1 cellular context compared by ENCODE assay signal in the genomic region with DNA sequence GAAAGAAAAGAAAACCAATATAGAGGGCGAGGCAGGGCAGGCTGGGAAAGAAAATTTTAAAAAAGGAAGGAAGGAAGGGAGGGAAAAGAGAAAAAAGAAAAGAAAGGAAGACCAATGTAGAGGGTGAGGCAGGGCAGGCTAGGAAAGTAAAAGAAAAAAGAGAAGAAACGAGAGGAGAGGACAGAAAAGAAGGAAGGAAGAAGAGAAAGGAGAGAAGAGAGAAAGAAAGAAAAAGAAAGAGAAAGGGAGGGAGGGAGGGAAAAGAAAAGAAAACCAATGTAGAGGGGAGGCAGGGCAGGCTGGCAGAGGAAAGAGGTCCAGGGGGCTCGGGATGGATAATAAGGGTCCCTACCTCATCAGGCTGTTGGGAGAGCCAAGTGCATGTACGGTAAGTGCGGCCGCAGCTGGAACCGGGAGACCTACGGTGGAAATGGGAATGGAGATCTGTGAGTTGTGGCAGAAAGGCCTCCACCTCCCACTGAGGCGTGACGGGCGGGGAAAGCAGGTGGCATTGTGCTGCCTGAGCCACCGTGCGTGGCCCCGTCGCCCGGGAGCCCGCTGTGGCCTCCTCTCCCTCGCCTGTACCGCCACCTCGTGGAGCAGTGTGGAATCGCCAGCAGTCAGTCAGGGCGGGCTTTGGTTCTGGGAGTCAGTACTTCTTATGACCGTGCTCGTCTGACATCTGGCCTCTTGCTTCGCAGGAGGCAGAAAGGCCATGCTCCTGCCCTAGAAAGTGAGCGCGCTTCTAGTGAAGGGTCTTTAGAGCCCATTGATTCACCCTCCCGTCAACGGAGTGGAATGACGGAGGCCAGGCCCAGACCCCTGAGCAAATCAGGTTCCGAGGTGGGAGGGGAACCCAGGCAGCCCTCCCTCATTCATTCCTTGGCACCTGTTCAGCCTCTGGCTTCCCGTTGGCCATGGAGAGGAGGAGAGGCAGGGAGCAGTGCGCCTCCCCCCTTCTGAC.
TF ChIP-seq lines count a peak whose summit lies in the region.

No MANE protein-coding gene starts in this region.

TF ChIP-seq in K562, 482 proteins besides CTCF, POLR2A, EP300 and RAD21 (continued from another document):
- TF ChIP-seq, protein P1, sequence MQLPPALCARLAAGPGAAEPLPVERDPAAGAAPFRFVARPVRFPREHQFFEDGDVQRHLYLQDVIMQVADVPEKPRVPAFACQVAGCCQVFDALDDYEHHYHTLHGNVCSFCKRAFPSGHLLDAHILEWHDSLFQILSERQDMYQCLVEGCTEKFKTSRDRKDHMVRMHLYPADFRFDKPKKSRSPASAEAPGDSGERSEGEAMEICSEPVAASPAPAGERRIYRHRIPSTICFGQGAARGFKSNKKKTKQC (CRISPR knock-in tag; IDR thresholded peaks at IDR 0.05): 0 out of 2 replicates have a peak, but pooled peaks have one; percentile 47
- TF ChIP-seq KLF16 (IDR thresholded peaks at IDR 0.05) (peak; percentile 28; the same call in 1 of the 2 replicates), GABPB1 (CRISPR knock-in tag; IDR thresholded peaks at IDR 0.05) (peak; percentile 63), MYC (IDR thresholded peaks at IDR 0.05; ENCODE audit: low read depth, low read length) (peak; percentile 44; the same call in 1 of the 2 replicates), MYC (CRISPR knock-in tag; IDR thresholded peaks at IDR 0.05; ENCODE audit: borderline replicate concordance, low read depth) (no peak), ZNF699 (CRISPR knock-in tag; IDR thresholded peaks at IDR 0.05; ENCODE audit: insufficient replicate concordance) (no peak), GABPA (tag; conservative IDR thresholded peaks at IDR 0.05; ENCODE audit: low read depth) (no peak), SOX6 (IDR thresholded peaks at IDR 0.05) (no peak), ZNF830 (CRISPR knock-in tag; IDR thresholded peaks at IDR 0.05) (no peak), FOXA3 (CRISPR knock-in tag; conservative IDR thresholded peaks at IDR 0.05 in 1 of 2, IDR thresholded peaks at IDR 0.05 in 1 of 2) (no peak), HDAC3 (IDR thresholded peaks at IDR 0.05; ENCODE audit: borderline replicate concordance, partially characterized antibody) (no peak), BHLHE40 (IDR thresholded peaks at IDR 0.05; ENCODE audit: low read length) (0 out of 2 replicates have a peak, but pooled peaks have one; percentile 38), CREM (IDR thresholded peaks at IDR 0.05; ENCODE audit: low read depth) (peak; percentile 56), ATF1 (CRISPR knock-in tag; IDR thresholded peaks at IDR 0.05) (no peak), ATF1 (tag; IDR thresholded peaks at IDR 0.05) (0 out of 2 replicates have a peak, but pooled peaks have one; percentile 34), SRSF9 (IDR thresholded peaks at IDR 0.05; ENCODE audit: borderline replicate concordance, low read depth, low read length) (no peak), L3MBTL2 (IDR thresholded peaks at IDR 0.05) (peak; percentile 48; the same call in 1 of the 2 replicates), ZNF263 (CRISPR knock-in tag; IDR thresholded peaks at IDR 0.05; ENCODE audit: borderline replicate concordance) (no peak; the same call in 1 of the 2 replicates), SP2 (IDR thresholded peaks at IDR 0.05; ENCODE audit: extremely low read depth, low read depth, low read length, poor library complexity, severe bottlenecking) (no peak), ZNF165 (CRISPR knock-in tag; IDR thresholded peaks at IDR 0.05; ENCODE audit: borderline replicate concordance) (no peak), ARID1B (IDR thresholded peaks at IDR 0.05) (no peak), MYNN (IDR thresholded peaks at IDR 0.05) (0 out of 2 replicates have a peak, but pooled peaks have one; percentile 46), MYNN (CRISPR knock-in tag; IDR thresholded peaks at IDR 0.05) (no peak), ZNF584 (CRISPR knock-in tag; IDR thresholded peaks at IDR 0.05; ENCODE audit: low read depth) (no peak), ZNF184 (CRISPR knock-in tag; IDR thresholded peaks at IDR 0.05) (no peak), RCOR1 (IDR thresholded peaks at IDR 0.05; ENCODE audit: borderline replicate concordance in 1 of 2, low read depth in 2 of 2, low read length in 2 of 2) (peak in 1 of 2 experiments; percentile 44; a peak in 1 of 4 replicates), RB1 (IDR thresholded peaks at IDR 0.05; ENCODE audit: low read depth) (peak; percentile 95), ZNF24 (IDR thresholded peaks at IDR 0.05) (peak; percentile 58; the same call in 1 of the 2 replicates)
- TF ChIP-seq, protein P2, sequence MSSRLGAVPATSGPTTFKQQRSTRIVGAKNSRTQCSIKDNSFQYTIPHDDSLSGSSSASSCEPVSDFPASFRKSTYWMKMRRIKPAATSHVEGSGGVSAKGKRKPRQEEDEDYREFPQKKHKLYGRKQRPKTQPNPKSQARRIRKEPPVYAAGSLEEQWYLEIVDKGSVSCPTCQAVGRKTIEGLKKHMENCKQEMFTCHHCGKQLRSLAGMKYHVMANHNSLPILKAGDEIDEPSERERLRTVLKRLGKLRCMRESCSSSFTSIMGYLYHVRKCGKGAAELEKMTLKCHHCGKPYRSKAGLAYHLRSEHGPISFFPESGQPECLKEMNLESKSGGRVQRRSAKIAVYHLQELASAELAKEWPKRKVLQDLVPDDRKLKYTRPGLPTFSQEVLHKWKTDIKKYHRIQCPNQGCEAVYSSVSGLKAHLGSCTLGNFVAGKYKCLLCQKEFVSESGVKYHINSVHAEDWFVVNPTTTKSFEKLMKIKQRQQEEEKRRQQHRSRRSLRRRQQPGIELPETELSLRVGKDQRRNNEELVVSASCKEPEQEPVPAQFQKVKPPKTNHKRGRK (tag; IDR thresholded peaks at IDR 0.05): peak; percentile 98
- TF ChIP-seq, protein P3, sequence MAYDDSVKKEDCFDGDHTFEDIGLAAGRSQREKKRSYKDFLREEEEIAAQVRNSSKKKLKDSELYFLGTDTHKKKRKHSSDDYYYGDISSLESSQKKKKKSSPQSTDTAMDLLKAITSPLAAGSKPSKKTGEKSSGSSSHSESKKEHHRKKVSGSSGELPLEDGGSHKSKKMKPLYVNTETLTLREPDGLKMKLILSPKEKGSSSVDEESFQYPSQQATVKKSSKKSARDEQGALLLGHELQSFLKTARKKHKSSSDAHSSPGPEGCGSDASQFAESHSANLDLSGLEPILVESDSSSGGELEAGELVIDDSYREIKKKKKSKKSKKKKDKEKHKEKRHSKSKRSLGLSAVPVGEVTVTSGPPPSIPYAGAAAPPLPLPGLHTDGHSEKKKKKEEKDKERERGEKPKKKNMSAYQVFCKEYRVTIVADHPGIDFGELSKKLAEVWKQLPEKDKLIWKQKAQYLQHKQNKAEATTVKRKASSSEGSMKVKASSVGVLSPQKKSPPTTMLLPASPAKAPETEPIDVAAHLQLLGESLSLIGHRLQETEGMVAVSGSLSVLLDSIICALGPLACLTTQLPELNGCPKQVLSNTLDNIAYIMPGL (CRISPR knock-in tag; IDR thresholded peaks at IDR 0.05): peak; percentile 46; the same call in 1 of the 2 replicates
- TF ChIP-seq, protein P4, sequence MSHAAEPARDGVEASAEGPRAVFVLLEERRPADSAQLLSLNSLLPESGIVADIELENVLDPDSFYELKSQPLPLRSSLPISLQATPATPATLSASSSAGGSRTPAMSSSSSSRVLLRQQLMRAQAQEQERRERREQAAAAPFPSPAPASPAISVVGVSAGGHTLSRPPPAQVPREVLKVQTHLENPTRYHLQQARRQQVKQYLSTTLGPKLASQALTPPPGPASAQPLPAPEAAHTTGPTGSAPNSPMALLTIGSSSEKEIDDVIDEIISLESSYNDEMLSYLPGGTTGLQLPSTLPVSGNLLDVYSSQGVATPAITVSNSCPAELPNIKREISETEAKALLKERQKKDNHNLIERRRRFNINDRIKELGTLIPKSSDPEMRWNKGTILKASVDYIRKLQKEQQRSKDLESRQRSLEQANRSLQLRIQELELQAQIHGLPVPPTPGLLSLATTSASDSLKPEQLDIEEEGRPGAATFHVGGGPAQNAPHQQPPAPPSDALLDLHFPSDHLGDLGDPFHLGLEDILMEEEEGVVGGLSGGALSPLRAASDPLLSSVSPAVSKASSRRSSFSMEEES (CRISPR knock-in tag; IDR thresholded peaks at IDR 0.05): no peak
